In genomic region chr11:126188332-126189108, GRCh38 we compare ENCODE assay signal across 10 cellular contexts. TPM values are rescaled to one million over a fixed set of nuclear protein-coding genes. Genes with fewer than 3 reads are reported as not detected.
DNase-seq lines count a peak whose midpoint lies in the region; ATAC-seq, FAIRE-seq and TF ChIP-seq lines count a peak whose summit lies in the region.
"Had no signal": no experiment of that assay in that cellular context is flagged by ENCODE, and none has a peak within 500 bp of the region (broad histone marks: within the 10 kb centered on the region; RNA-seq: fewer than 3 reads in every experiment).

No MANE protein-coding gene starts in this region.

- H3K27ac ChIP-seq in OCI-LY7 (ENCODE audit: low read depth, low read length, poor library complexity, severe bottlenecking), result peak overlapping the region; percentile 85
- H3K27ac ChIP-seq in lower lobe of right lung, result no peak overlapping the region
- H3K27ac ChIP-seq: ascending aorta had no signal

- peak overlapping the region; percentile 52 for H3K4me3 ChIP-seq in OCI-LY7 (ENCODE audit: low read depth, low read length, poor library complexity, severe bottlenecking)
- H3K4me3 ChIP-seq in lower lobe of right lung, result no peak overlapping the region
- H3K4me3 ChIP-seq: ascending aorta had no signal

- H3K27me3 ChIP-seq in lower lobe of right lung (ENCODE audit: low read depth), result no peaks in the 10 kb centered on the region
- H3K27me3 ChIP-seq: ascending aorta had no signal

- ATAC-seq in GM19397 (IDR thresholded peaks at IDR 0.05; ENCODE audit: unreplicated experiment), result peak; percentile 83
- peak; percentile 88 for ATAC-seq in HG02943 (IDR thresholded peaks at IDR 0.05; ENCODE audit: low read depth, unreplicated experiment)
- ATAC-seq in lower lobe of right lung, result no peak
- ATAC-seq in left lobe of liver, result no peak

- no peak overlapping the region for H2AFZ ChIP-seq in OCI-LY7 (ENCODE audit: low read length)

- no TSS peak for BruUV-seq in OCI-LY7 (replicated peaks; lab: Mats Ljungman, UMichigan)

- CTCF ChIA-PET in OCI-LY7 (lab: Charles Lee; ENCODE audit: unreplicated experiment), result interaction anchor here (0.6 kb wide), 1 partner anchor 163 kb away, joined by 3 read pairs; no protein-coding TSS in a partner anchor

- no peaks in the 10 kb centered on the region for H3K9me3 ChIP-seq in OCI-LY7 (ENCODE audit: low read length)
- no peaks in the 10 kb centered on the region for H3K9me3 ChIP-seq in lower lobe of right lung
- H3K9me3 ChIP-seq: ascending aorta had no signal

- no peak for TF ChIP-seq CTCF in OCI-LY7 (conservative IDR thresholded peaks at IDR 0.05; ENCODE audit: low read length)
- TF ChIP-seq CTCF in lower lobe of right lung (IDR thresholded peaks at IDR 0.05), result no peak

- POLR2A ChIA-PET in OCI-LY7 (lab: Charles Lee), result interaction anchor here (0.6 to 1.3 kb wide), 5 partner anchors 9 to 301 kb away, joined by 3 to 4 read pairs (median 3); partner anchors contain the start of genes HYLS1 and PUS3

- intact Hi-C loops in OCI-LY7 (cut with micrococcal nuclease; ENCODE audit: unreplicated experiment), result loop anchor here (1.0 kb wide), 1 partner anchor 125 kb away; no protein-coding TSS in a partner anchor
- intact Hi-C loops in lower lobe of right lung (cut with DNase I), result no loop called here

- H3K79me2 ChIP-seq in OCI-LY7 (ENCODE audit: insufficient read depth, low read depth, low read length), result no peaks in the 10 kb centered on the region

- peak; percentile 65 for DNase-seq in GM12891 (ENCODE audit: insufficient read length, low spot score)
- DNase-seq in OCI-LY7 (ENCODE audit: low spot score), result peak; percentile 89
- no peak for DNase-seq in stimulated activated naive CD4-positive, alpha-beta T cell (lab: John Stamatoyannopoulos, UW)
- no peak for DNase-seq in glomerular visceral epithelial cell (ENCODE audit: extremely low spot score)
- no peak for DNase-seq in lower lobe of right lung
- DNase-seq in left lobe of liver (ENCODE audit: low spot score), result no peak
- DNase-seq: mesendoderm had no signal

- peak; percentile 75 for FAIRE-seq in GM12891 (lab: Jason Lieb, UNC)

- H3K36me3 ChIP-seq in OCI-LY7 (ENCODE audit: insufficient read depth, low read length) (peaks cover 34% of the 10 kb centered on the region; the same call in 1 of the 2 replicates), lower lobe of right lung (peaks cover 11% of the 10 kb centered on the region)

- no peaks in the 10 kb centered on the region for H4K20me1 ChIP-seq in OCI-LY7 (ENCODE audit: insufficient read depth, low read length)

- H3K4me1 ChIP-seq in OCI-LY7 (ENCODE audit: insufficient read depth, low read length, poor library complexity, severe bottlenecking) (peaks cover 34% of the 10 kb centered on the region), lower lobe of right lung (no peaks in the 10 kb centered on the region)
- H3K4me1 ChIP-seq: ascending aorta had no signal

- TF ChIP-seq POLR2A in GM12891 (IDR thresholded peaks at IDR 0.05; ENCODE audit: low read depth, low read length), result no peak

- peak overlapping the region; percentile 82 for H3K4me2 ChIP-seq in OCI-LY7 (ENCODE audit: low read length)

- H3K9me2 ChIP-seq in OCI-LY7 (ENCODE audit: insufficient read depth, low read length), result no peaks in the 10 kb centered on the region

TF ChIP-seq in GM12891, 5 proteins besides CTCF, POLR2A, EP300 and RAD21:
- TF ChIP-seq POLR2AphosphoS5 (IDR thresholded peaks at IDR 0.05; ENCODE audit: low read depth, low read length), result 0 out of 2 replicates have a peak, but pooled peaks have one; percentile 15
- peak; percentile 92 for TF ChIP-seq SPI1 (IDR thresholded peaks at IDR 0.05; ENCODE audit: low read depth, low read length)
- TF ChIP-seq TAF1 (IDR thresholded peaks at IDR 0.05; ENCODE audit: low read depth, low read length), result no peak

RNA-seq across cellular contexts. Expression of gene RPUSD4, which starts 22.9 kb away (rescaled TPM):
- polyA plus RNA-seq in GM12891 (2012; ENCODE audit: low read depth, missing spikeins), result 26.5 TPM
- 29.1 and 39.2 TPM in 2 replicates for total RNA-seq in OCI-LY7 (2014; rRNA removed; shearing (Covaris generic))
- total RNA-seq in OCI-LY7 (2022) (36.2 and 37.0 TPM in 2 replicates), lower lobe of right lung (25.8 TPM), left lobe of liver (17.0 TPM)

RNA-seq across cellular contexts. Expression of gene FAM118B, which starts 23.1 kb away (rescaled TPM):
- polyA plus RNA-seq in GM12891 (2012; ENCODE audit: low read depth, missing spikeins), result 10.3 TPM
- 9.9 and 11.5 TPM in 2 replicates for total RNA-seq in OCI-LY7 (2014; rRNA removed; shearing (Covaris generic))
- total RNA-seq in OCI-LY7 (2022) (12.8 and 14.8 TPM in 2 replicates), lower lobe of right lung (35.2 TPM), left lobe of liver (4.8 TPM)

Comparison
In these comparisons a context has a peak if more than half of its experiments do, and no peak if none do; other contexts are left out.
1. DNase-seq: peak in GM12891 (single experiment) and OCI-LY7 (single experiment); none in stimulated activated naive CD4-positive, alpha-beta T cell (0 of 6), glomerular visceral epithelial cell (single experiment), lower lobe of right lung (single experiment) and left lobe of liver (single experiment).
2. ATAC-seq: peak in GM19397 (single experiment) and HG02943 (single experiment); none in lower lobe of right lung (0 of 2) and left lobe of liver (single experiment).